In genomic region chr3:120470870-120471269, GRCh38 we compare ENCODE assay signal across 1 cellular context.
TF ChIP-seq lines count a peak whose summit lies in the region.

No MANE protein-coding gene starts in this region.

TF ChIP-seq in H1, 55 proteins besides CTCF, POLR2A, EP300 and RAD21 (continued from another document):
- TF ChIP-seq CHD7 (IDR thresholded peaks at IDR 0.05; ENCODE audit: insufficient replicate concordance, low read length) (no peak), POLR2AphosphoS5 (IDR thresholded peaks at IDR 0.05; ENCODE audit: low read depth, low read length) (no peak), HDAC2 (IDR thresholded peaks at IDR 0.05; ENCODE audit: borderline replicate concordance in 1 of 2, low read depth in 2 of 2, low read length in 2 of 2) (no peak), CHD2 (IDR thresholded peaks at IDR 0.05; ENCODE audit: low read length) (no peak), RXRA (IDR thresholded peaks at IDR 0.05; ENCODE audit: insufficient read depth, low read depth, low read length) (no peak), SIX5 (IDR thresholded peaks at IDR 0.05; ENCODE audit: low read depth, low read length) (no peak), SP4 (IDR thresholded peaks at IDR 0.05; ENCODE audit: low read length) (no peak)
